20 cellular contexts compared by ENCODE assay signal in genomic region chr12:97944576-97944975, GRCh38.
DNase-seq lines count a peak whose midpoint lies in the region; ATAC-seq and TF ChIP-seq lines count a peak whose summit lies in the region.
"Had no signal": no experiment of that assay in that cellular context is flagged by ENCODE, and none has a peak within 500 bp of the region (broad histone marks: within the 10 kb centered on the region; RNA-seq: fewer than 3 reads in every experiment).

No MANE protein-coding gene starts in this region.

- POLR2A ChIA-PET in RWPE1 (lab: Yijun Ruan, JAX; ENCODE audit: low non-redundant PET), result no interaction called here

- DNase-seq in Daoy (ENCODE audit: low read depth), result peak; percentile 8
- DNase-seq in RWPE1 (ENCODE audit: low spot score), result peak; percentile 5
- peak; percentile 40 for DNase-seq in epithelial cell of prostate (ENCODE audit: low read depth, low spot score)
- DNase-seq in renal cortical epithelial cell (ENCODE audit: low read depth), result peak; percentile 18
- no peak for DNase-seq in NCI-H2196 (lab: John Stamatoyannopoulos, UW; ENCODE audit: unreplicated experiment)
- DNase-seq: C1 segment of cervical spinal cord; CD4-positive, alpha-beta memory T cell; COR-L47; DMS79 treated with DMSO at 0.1 percent for 48 hours; H7; IMR-90; KG1; MM.1S; NCI-H2029; NCI-H446 treated with DMSO at 0.1 percent for 48 hours; NCI-H526; SK-N-SH; SW 1271 had no signal

- CTCF ChIA-PET in RWPE1 (lab: Yijun Ruan, JAX), result no interaction called here

- TF ChIP-seq CTCF in RWPE1 (conservative IDR thresholded peaks at IDR 0.05; ENCODE audit: low read depth), result no peak

- ATAC-seq in HG02642 (IDR thresholded peaks at IDR 0.05; ENCODE audit: poor library complexity, unreplicated experiment) (no peak), HG03139 (IDR thresholded peaks at IDR 0.05; ENCODE audit: unreplicated experiment) (no peak)

- no peak overlapping the region for H3K27ac ChIP-seq in RWPE1
- H3K27ac ChIP-seq in epithelial cell of prostate, result peak overlapping the region; percentile 5
